In genomic region chr5:159099049-159099760, GRCh38 we compare ENCODE assay signal across 8 cellular contexts. TPM values are rescaled to one million over a fixed set of nuclear protein-coding genes. Genes with fewer than 3 reads are reported as not detected.
DNase-seq lines count a peak whose midpoint lies in the region; ATAC-seq and TF ChIP-seq lines count a peak whose summit lies in the region.

No MANE protein-coding gene starts in this region.

- peak; percentile 78 for ATAC-seq in DND-41 (ENCODE audit: insufficient read depth, low read depth)
- ATAC-seq in GM21723 (IDR thresholded peaks at IDR 0.05; ENCODE audit: unreplicated experiment): peak; percentile 32
- ATAC-seq in upper lobe of left lung (ENCODE audit: low FRiP score in 2 of 2): peak in 1 of 2 donors; percentile 25

- no peak for TF ChIP-seq EP300 in upper lobe of left lung (IDR thresholded peaks at IDR 0.05)

- H3K27me3 ChIP-seq in DND-41 (ENCODE audit: insufficient read depth, low read length, poor library complexity): no peaks in the 10 kb centered on the region
- H3K27me3 ChIP-seq in muscle layer of colon (ENCODE audit: control insufficient read depth in 1 of 2, insufficient read depth in 2 of 2, low read length in 2 of 2): peaks cover 34 to 63% of the 10 kb centered on the region in 2 donors
- H3K27me3 ChIP-seq in upper lobe of left lung: peaks cover 0 to 36% (median 9%) of the 10 kb centered on the region in 4 donors

- no peaks in the 10 kb centered on the region for H3K36me3 Mint-ChIP-seq in endothelial cell (ENCODE audit: low read depth, unreplicated experiment)

- H3K4me1 ChIP-seq in DND-41 (ENCODE audit: insufficient read depth, low read length): peaks cover 70% of the 10 kb centered on the region
- peaks cover 4% of the 10 kb centered on the region for H3K4me1 ChIP-seq in muscle layer of colon (ENCODE audit: insufficient read depth, low read length)
- H3K4me1 ChIP-seq in upper lobe of left lung: peaks cover 24 to 50% (median 27%) of the 10 kb centered on the region in 4 donors

- H3K4me1 Mint-ChIP-seq in endothelial cell (ENCODE audit: unreplicated experiment): peaks cover 37% of the 10 kb centered on the region

- TF ChIP-seq CTCF in DND-41 (IDR thresholded peaks at IDR 0.05; ENCODE audit: borderline replicate concordance, extremely low read depth, low read length, poor library complexity, severe bottlenecking) (no peak), endothelial cell (IDR thresholded peaks at IDR 0.05; ENCODE audit: unreplicated experiment) (no peak), upper lobe of left lung (IDR thresholded peaks at IDR 0.05) (no peak)

- H3K27me3 Mint-ChIP-seq in endothelial cell (ENCODE audit: unreplicated experiment): peaks cover 27% of the 10 kb centered on the region

- H3K4me3 Mint-ChIP-seq in endothelial cell (ENCODE audit: unreplicated experiment): peak overlapping the region; percentile 89

- H3K9me3 ChIP-seq in DND-41 (ENCODE audit: insufficient read depth, low read length, severe bottlenecking) (no peaks in the 10 kb centered on the region), muscle layer of colon (ENCODE audit: low read length) (no peaks in the 10 kb centered on the region), upper lobe of left lung (no peaks in the 10 kb centered on the region)

- H3K79me2 ChIP-seq in DND-41 (ENCODE audit: insufficient read depth, low read length): peaks cover 47% of the 10 kb centered on the region

- H3K27ac ChIP-seq in DND-41 (ENCODE audit: low read length): peak overlapping the region; percentile 95
- no peak overlapping the region for H3K27ac ChIP-seq in muscle layer of colon (ENCODE audit: low read depth, low read length)
- peak overlapping the region; percentile 53 to 73 (median 56) for H3K27ac ChIP-seq in upper lobe of left lung

- H3K9me3 Mint-ChIP-seq in endothelial cell (ENCODE audit: unreplicated experiment): no peaks in the 10 kb centered on the region

- H3K9ac ChIP-seq in DND-41 (ENCODE audit: low read depth, low read length) (peak overlapping the region; percentile 83), muscle layer of colon (ENCODE audit: low read length) (peak overlapping the region; percentile 54)

- H3K4me2 ChIP-seq in DND-41 (ENCODE audit: insufficient read depth, low read length): peak overlapping the region; percentile 79

- DNase-seq in DND-41 (peak; percentile 58), NCI-H146 treated with DMSO at 0.1 percent for 48 hours (lab: John Stamatoyannopoulos, UW; ENCODE audit: unreplicated experiment) (peak; percentile 30), endothelial cell (ENCODE audit: low spot score) (peak; percentile 65), upper lobe of left lung (peak in 1 of 2 donors; percentile 90), ureter (ENCODE audit: low spot score) (no peak)
- DNase-seq in activated CD8-positive, alpha-beta memory T cell treated with anti-CD3 and anti-CD28 coated beads for 24 hours: peak; percentile 72

- H3K36me3 ChIP-seq in DND-41 (ENCODE audit: insufficient read depth, low read length) (peaks cover 11% of the 10 kb centered on the region; the same call in 1 of the 2 replicates), muscle layer of colon (ENCODE audit: insufficient read depth, low read length) (no peaks in the 10 kb centered on the region), upper lobe of left lung (no peaks in the 10 kb centered on the region)

- 2% methylated on average over 31 to 53 of the region's 55 CpGs for whole genome bisulfite sequencing in upper lobe of left lung, 2 donors

- peak overlapping the region; percentile 80 for H3K27ac Mint-ChIP-seq in endothelial cell (ENCODE audit: unreplicated experiment)

- H4K20me1 ChIP-seq in DND-41 (ENCODE audit: insufficient read depth, low read length): no peaks in the 10 kb centered on the region

- TF ChIP-seq POLR2A in upper lobe of left lung (IDR thresholded peaks at IDR 0.05): no peak

- H3K4me3 ChIP-seq in DND-41 (ENCODE audit: low read depth in 1 of 2, low read length in 2 of 2) (peak overlapping the region; percentile 83 to 87), muscle layer of colon (ENCODE audit: low read depth in 1 of 2, low read length in 2 of 2) (peak overlapping the region; percentile 43 to 51), upper lobe of left lung (peak overlapping the region; percentile 6 to 54 (median 45))

- H2AFZ ChIP-seq in DND-41 (ENCODE audit: low read depth, low read length): peak overlapping the region; percentile 89

RNA-seq across cellular contexts. Expression of gene EBF1, which starts 0.5 kb away (rescaled TPM):
- total RNA-seq in endothelial cell (ENCODE audit: unreplicated experiment) (8.4 TPM), upper lobe of left lung (10 to 100 TPM in 1 of 6 donors, 1 to 10 TPM in 5; 3.2 to 13.6 (median 5.3) TPM), ureter (28.6 TPM)
